ENCODE assay signal across 11 cellular contexts in the genomic region with DNA sequence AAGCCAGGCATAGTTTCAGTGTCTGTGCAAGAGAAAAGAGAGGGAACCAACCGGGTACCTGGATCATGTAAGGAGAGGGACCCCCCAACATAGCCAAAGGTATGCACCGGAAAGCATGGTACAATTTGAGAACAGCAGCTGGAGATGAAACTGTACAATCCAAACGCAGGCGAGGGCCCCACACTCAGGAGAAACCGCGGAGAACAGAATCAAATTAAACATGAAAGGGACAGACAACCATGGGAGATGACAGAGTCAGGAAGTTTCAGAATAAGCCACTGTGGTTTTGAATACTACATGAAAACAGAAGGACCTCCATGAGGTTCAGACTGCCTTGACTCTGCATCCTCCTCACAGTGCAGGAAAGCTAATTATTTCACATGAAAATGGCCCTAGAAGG.
A peak's percentile ranks its signal among the peaks of the same experiment; 100 is the strongest.
DNase-seq lines count a peak whose midpoint lies in the region; ATAC-seq, FAIRE-seq and TF ChIP-seq lines count a peak whose summit lies in the region.
"Had no signal": no experiment of that assay in that cellular context is flagged by ENCODE, and none has a peak within 500 bp of the region (broad histone marks: within the 10 kb centered on the region; RNA-seq: fewer than 3 reads in every experiment).

No MANE protein-coding gene starts in this region.

- peak overlapping the region; percentile 71 for H3K27ac Mint-ChIP-seq in T-helper 2 cell treated with Interferon-gamma antibody and Interleukin-4, amounts not matched to agents 5 μg/mL and 100 μg/mL, for 36 hours

- DNase-seq in GM18507 (ENCODE audit: extremely low spot score, insufficient read length, low read depth): no peak
- DNase-seq in T-helper 2 cell treated with Interferon-gamma antibody and Interleukin-4, amounts not matched to agents 5 μg/mL and 100 μg/mL, for 36 hours (ENCODE audit: low spot score): peak; percentile 48
- DNase-seq in neuronal stem cell (ENCODE audit: low spot score): no peak
- DNase-seq in SK-N-SH: no peak
- no peak for DNase-seq in superior temporal gyrus (ENCODE audit: extremely low spot score)
- no peak for DNase-seq in brain microvascular endothelial cell
- DNase-seq: NCI-H1092, NCI-H510A, stomach had no signal

- no peak overlapping the region for H3K4me3 ChIP-seq in neuronal stem cell (ENCODE audit: low read length in 2 of 2)
- no peak overlapping the region for H3K4me3 ChIP-seq in SK-N-SH (ENCODE audit: low read depth in 2 of 2, low read length in 1 of 2)
- H3K4me3 ChIP-seq in brain microvascular endothelial cell (ENCODE audit: low read depth, low read length): no peak overlapping the region
- H3K4me3 ChIP-seq: stomach had no signal

- no peak overlapping the region for H2BK5ac ChIP-seq in neuronal stem cell (ENCODE audit: low read length)

- no peak for TF ChIP-seq RAD21 in SK-N-SH (IDR thresholded peaks at IDR 0.05; ENCODE audit: low read length)

- no peak overlapping the region for H2AK5ac ChIP-seq in neuronal stem cell (ENCODE audit: low read depth, low read length)

- H3K36me3 Mint-ChIP-seq in T-helper 2 cell treated with Interferon-gamma antibody and Interleukin-4, amounts not matched to agents 5 μg/mL and 100 μg/mL, for 36 hours (ENCODE audit: low read depth): peaks cover 1% of the 10 kb centered on the region

- no peak for TF ChIP-seq CTCF in SK-N-SH (IDR thresholded peaks at IDR 0.05)
- TF ChIP-seq CTCF in brain microvascular endothelial cell (IDR thresholded peaks at IDR 0.05; ENCODE audit: low read depth, low read length, missing control alignments): no peak

- peak; percentile 75 for FAIRE-seq in GM18507 (lab: Jason Lieb, UNC)

- H3K36me3 ChIP-seq in neuronal stem cell (replicated peaks in 1 of 2; ENCODE audit: control insufficient read depth in 2 of 2, insufficient read depth in 2 of 2, low read length in 2 of 2) (no peaks in the 10 kb centered on the region), SK-N-SH (replicated peaks in 1 of 2; ENCODE audit: control insufficient read depth in 1 of 2, insufficient read depth in 2 of 2, low read length in 1 of 2) (no peaks in the 10 kb centered on the region), brain microvascular endothelial cell (replicated peaks) (no peaks in the 10 kb centered on the region)
- H3K36me3 ChIP-seq: stomach had no signal

- H3K27ac ChIP-seq in neuronal stem cell (replicated peaks; ENCODE audit: low read length) (no peak overlapping the region), SK-N-SH (ENCODE audit: low read depth in 2 of 2, low read length in 1 of 2) (no peak overlapping the region), brain microvascular endothelial cell (no peak overlapping the region)
- H3K27ac ChIP-seq: HL-60, stomach had no signal

- H3K9ac ChIP-seq in neuronal stem cell (ENCODE audit: low read depth, low read length, poor library complexity) (no peak overlapping the region), SK-N-SH (no peak overlapping the region)

- peak overlapping the region; percentile 62 for H3K4me3 Mint-ChIP-seq in T-helper 2 cell treated with Interferon-gamma antibody and Interleukin-4, amounts not matched to agents 5 μg/mL and 100 μg/mL, for 36 hours

- TF ChIP-seq EP300 in SK-N-SH (IDR thresholded peaks at IDR 0.05; ENCODE audit: borderline replicate concordance in 1 of 2, low read depth in 1 of 2, low read length in 1 of 2): no peak

- H3K9me2 ChIP-seq in SK-N-SH: no peaks in the 10 kb centered on the region

- peaks cover 26% of the 10 kb centered on the region for H3K27me3 Mint-ChIP-seq in T-helper 2 cell treated with Interferon-gamma antibody and Interleukin-4, amounts not matched to agents 5 μg/mL and 100 μg/mL, for 36 hours (ENCODE audit: low read depth)

- no CpG with 5 or more reads among the region's 6 CpGs for WGBS in neuronal stem cell (ENCODE audit: extremely low coverage in 2 of 2, insufficient read length in 2 of 2, insufficient replicate concordance in 1 of 2), 2 donors
- WGBS in SK-N-SH (ENCODE audit: low lambda C conversion rate): 83% methylated on average over 6 of the region's 6 CpGs

- in situ Hi-C loops in brain microvascular endothelial cell (cut with HindIII; ENCODE audit: low pct_ligation_motif_present, low sequenced_read_pairs): no loop called here

- peaks cover 1 to 23% of the 10 kb centered on the region in 2 donors for H3K9me3 ChIP-seq in neuronal stem cell (replicated peaks in 1 of 2; ENCODE audit: control insufficient read depth in 2 of 2, insufficient read depth in 1 of 2, low read depth in 1 of 2, low read length in 2 of 2)
- H3K9me3 ChIP-seq in SK-N-SH: no peaks in the 10 kb centered on the region
- H3K9me3 ChIP-seq: stomach had no signal

- H3K4me2 ChIP-seq in neuronal stem cell (ENCODE audit: insufficient read depth, low read length, poor library complexity, severe bottlenecking) (no peak overlapping the region), SK-N-SH (no peak overlapping the region)

- POLR2A ChIA-PET in SK-N-SH (lab: Yijun Ruan, JAX): no interaction called here

- H3K27me3 ChIP-seq in neuronal stem cell (ENCODE audit: control insufficient read depth in 3 of 3, insufficient read depth in 3 of 3, low read depth in 1 of 3, low read length in 3 of 3): no peaks in the 10 kb centered on the region
- H3K27me3 ChIP-seq in SK-N-SH (ENCODE audit: insufficient read depth): no peaks in the 10 kb centered on the region
- H3K27me3 ChIP-seq in brain microvascular endothelial cell (replicated peaks): no peaks in the 10 kb centered on the region
- H3K27me3 ChIP-seq: stomach had no signal

- H2BK12ac ChIP-seq in neuronal stem cell (ENCODE audit: low read length): no peak overlapping the region

- no peak overlapping the region for H4K91ac ChIP-seq in neuronal stem cell (ENCODE audit: low read depth, low read length, poor library complexity)

- H3K14ac ChIP-seq in neuronal stem cell (ENCODE audit: low read length): no peak overlapping the region

- no peaks in the 10 kb centered on the region for H3F3A ChIP-seq in SK-N-SH (replicated peaks; ENCODE audit: insufficient read depth)

- no peak overlapping the region for H2BK15ac ChIP-seq in neuronal stem cell (ENCODE audit: low read length)

- no peaks in the 10 kb centered on the region for H3K79me2 ChIP-seq in SK-N-SH (ENCODE audit: insufficient read depth)

- H4K8ac ChIP-seq in neuronal stem cell (ENCODE audit: low read depth, low read length): no peak overlapping the region

- H2AFZ ChIP-seq in neuronal stem cell (ENCODE audit: low read length) (peak overlapping the region; percentile 31), SK-N-SH (ENCODE audit: low read depth) (no peak overlapping the region)

- H3K4me1 Mint-ChIP-seq in T-helper 2 cell treated with Interferon-gamma antibody and Interleukin-4, amounts not matched to agents 5 μg/mL and 100 μg/mL, for 36 hours (ENCODE audit: low read depth): peaks cover 17% of the 10 kb centered on the region

- H2BK120ac ChIP-seq in neuronal stem cell (ENCODE audit: low read depth, low read length): no peak overlapping the region

- no peak overlapping the region for H3K23ac ChIP-seq in neuronal stem cell (ENCODE audit: low read depth, low read length, poor library complexity)

- peak; percentile 34 for ATAC-seq in HG02588 (IDR thresholded peaks at IDR 0.05; ENCODE audit: unreplicated experiment)

- CTCF ChIA-PET in SK-N-SH (lab: Yijun Ruan, JAX): no interaction called here

- no peaks in the 10 kb centered on the region for H3K9me3 Mint-ChIP-seq in T-helper 2 cell treated with Interferon-gamma antibody and Interleukin-4, amounts not matched to agents 5 μg/mL and 100 μg/mL, for 36 hours

- no peaks in the 10 kb centered on the region for H4K20me1 ChIP-seq in SK-N-SH (ENCODE audit: insufficient read depth)

- H3K79me1 ChIP-seq in neuronal stem cell (ENCODE audit: low read depth, low read length): no peaks in the 10 kb centered on the region

- H3K4ac ChIP-seq in neuronal stem cell (ENCODE audit: low read length): no peak overlapping the region

- H3K4me1 ChIP-seq in neuronal stem cell (ENCODE audit: control insufficient read depth in 2 of 2, insufficient read depth in 1 of 2, low read depth in 1 of 2, low read length in 2 of 2) (peaks cover 21 to 27% of the 10 kb centered on the region in 2 donors), SK-N-SH (ENCODE audit: control insufficient read depth in 1 of 2, insufficient read depth in 2 of 2, low read depth in 1 of 2, low read length in 1 of 2) (no peaks in the 10 kb centered on the region)
- H3K4me1 ChIP-seq: stomach had no signal

- no peak overlapping the region for H3K18ac ChIP-seq in neuronal stem cell (ENCODE audit: low read length)

TF ChIP-seq in SK-N-SH, 30 proteins besides CTCF, POLR2A, EP300 and RAD21 (continues in another document):
- TF ChIP-seq NFIC (IDR thresholded peaks at IDR 0.05; ENCODE audit: borderline replicate concordance) (no peak), POLR2AphosphoS5 (IDR thresholded peaks at IDR 0.05; ENCODE audit: low read depth, low read length) (no peak), YY1 (IDR thresholded peaks at IDR 0.05; ENCODE audit: low read depth) (no peak), SIN3A (IDR thresholded peaks at IDR 0.05; ENCODE audit: borderline replicate concordance, low read depth, low read length) (no peak), FOXM1 (IDR thresholded peaks at IDR 0.05; ENCODE audit: low read depth) (no peak), TCF12 (IDR thresholded peaks at IDR 0.05) (no peak), SMC3 (IDR thresholded peaks at IDR 0.05; ENCODE audit: low read depth, low read length) (no peak)
- TF ChIP-seq, protein P1, sequence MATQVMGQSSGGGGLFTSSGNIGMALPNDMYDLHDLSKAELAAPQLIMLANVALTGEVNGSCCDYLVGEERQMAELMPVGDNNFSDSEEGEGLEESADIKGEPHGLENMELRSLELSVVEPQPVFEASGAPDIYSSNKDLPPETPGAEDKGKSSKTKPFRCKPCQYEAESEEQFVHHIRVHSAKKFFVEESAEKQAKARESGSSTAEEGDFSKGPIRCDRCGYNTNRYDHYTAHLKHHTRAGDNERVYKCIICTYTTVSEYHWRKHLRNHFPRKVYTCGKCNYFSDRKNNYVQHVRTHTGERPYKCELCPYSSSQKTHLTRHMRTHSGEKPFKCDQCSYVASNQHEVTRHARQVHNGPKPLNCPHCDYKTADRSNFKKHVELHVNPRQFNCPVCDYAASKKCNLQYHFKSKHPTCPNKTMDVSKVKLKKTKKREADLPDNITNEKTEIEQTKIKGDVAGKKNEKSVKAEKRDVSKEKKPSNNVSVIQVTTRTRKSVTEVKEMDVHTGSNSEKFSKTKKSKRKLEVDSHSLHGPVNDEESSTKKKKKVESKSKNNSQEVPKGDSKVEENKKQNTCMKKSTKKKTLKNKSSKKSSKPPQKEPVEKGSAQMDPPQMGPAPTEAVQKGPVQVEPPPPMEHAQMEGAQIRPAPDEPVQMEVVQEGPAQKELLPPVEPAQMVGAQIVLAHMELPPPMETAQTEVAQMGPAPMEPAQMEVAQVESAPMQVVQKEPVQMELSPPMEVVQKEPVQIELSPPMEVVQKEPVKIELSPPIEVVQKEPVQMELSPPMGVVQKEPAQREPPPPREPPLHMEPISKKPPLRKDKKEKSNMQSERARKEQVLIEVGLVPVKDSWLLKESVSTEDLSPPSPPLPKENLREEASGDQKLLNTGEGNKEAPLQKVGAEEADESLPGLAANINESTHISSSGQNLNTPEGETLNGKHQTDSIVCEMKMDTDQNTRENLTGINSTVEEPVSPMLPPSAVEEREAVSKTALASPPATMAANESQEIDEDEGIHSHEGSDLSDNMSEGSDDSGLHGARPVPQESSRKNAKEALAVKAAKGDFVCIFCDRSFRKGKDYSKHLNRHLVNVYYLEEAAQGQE (IDR thresholded peaks at IDR 0.05; ENCODE audit: low read depth, low read length): no peak
